ENCODE assay signal across 16 cellular contexts in the genomic region with DNA sequence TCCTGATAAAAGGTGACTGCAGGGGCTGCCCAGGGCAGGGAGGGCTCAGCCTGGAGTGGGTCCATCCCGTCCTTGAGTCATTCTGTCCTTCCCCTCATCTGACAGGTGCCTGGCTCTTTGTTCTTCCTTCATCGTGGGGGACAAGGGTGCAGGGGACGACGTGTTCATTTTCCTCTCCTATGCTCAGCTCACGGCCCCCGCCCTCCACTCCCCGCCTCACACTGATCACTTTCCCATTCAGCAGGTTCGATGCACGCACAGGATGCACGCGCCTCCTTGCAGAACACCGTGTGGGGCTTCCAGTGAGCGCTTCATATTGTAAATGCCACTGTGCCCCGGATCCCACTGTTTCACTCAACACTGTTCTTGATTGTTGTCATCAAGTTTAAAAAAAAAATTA. TPM values are rescaled to one million over a fixed set of nuclear protein-coding genes. Genes with fewer than 3 reads are reported as not detected.
"Had no signal": no experiment of that assay in that cellular context is flagged by ENCODE, and none has a peak within 500 bp of the region (broad histone marks: within the 10 kb centered on the region; RNA-seq: fewer than 3 reads in every experiment).

No MANE protein-coding gene starts in this region.

- H3K9me3 Mint-ChIP-seq: activated CD4-positive, alpha-beta memory T cell treated with anti-CD3 and anti-CD28 coated beads, Interleukin-2, amount 10 ng/mL, durations not matched to agents 7 days and 5 days had no signal

- H3K36me3 ChIP-seq: left ventricle myocardium inferior, right lobe of liver, thyroid gland, uterus had no signal

- H3K9me3 ChIP-seq: right lobe of liver, thyroid gland, uterus had no signal

- H3K4me1 ChIP-seq: left ventricle myocardium inferior, psoas muscle, uterus had no signal

- H3K27ac Mint-ChIP-seq: activated CD4-positive, alpha-beta memory T cell treated with anti-CD3 and anti-CD28 coated beads, Interleukin-2, amount 10 ng/mL, durations not matched to agents 7 days and 5 days; T-helper 17 cell; WTC11 had no signal

- H3K27ac ChIP-seq: left ventricle myocardium inferior, psoas muscle, right lobe of liver, thyroid gland, uterus had no signal

- H3K27me3 ChIP-seq: hepatocyte, right lobe of liver, thyroid gland, uterus had no signal

- ATAC-seq: psoas muscle, right lobe of liver, T-helper 17 cell, WTC11 had no signal

- H2AFZ ChIP-seq: hepatocyte had no signal

- H3K4me3 Mint-ChIP-seq: activated CD4-positive, alpha-beta memory T cell treated with anti-CD3 and anti-CD28 coated beads, Interleukin-2, amount 10 ng/mL, durations not matched to agents 7 days and 5 days; nephron; T-helper 17 cell; WTC11 had no signal

- H3K4me1 Mint-ChIP-seq: activated CD4-positive, alpha-beta memory T cell treated with anti-CD3 and anti-CD28 coated beads, Interleukin-2, amount 10 ng/mL, durations not matched to agents 7 days and 5 days; T-helper 17 cell had no signal

- H3K4me3 ChIP-seq: hepatocyte, left ventricle myocardium inferior, psoas muscle, right lobe of liver, thyroid gland, uterus had no signal

- H3K27me3 Mint-ChIP-seq: activated CD4-positive, alpha-beta memory T cell treated with anti-CD3 and anti-CD28 coated beads, Interleukin-2, amount 10 ng/mL, durations not matched to agents 7 days and 5 days had no signal

- DNase-seq: activated CD4-positive, alpha-beta memory T cell treated with anti-CD3 and anti-CD28 coated beads, Interleukin-2, amount 10 ng/mL, durations not matched to agents 7 days and 5 days; activated CD4-positive, alpha-beta T cell treated with anti-CD3 and anti-CD28 coated beads for 4 hours; activated naive CD4-positive, alpha-beta T cell treated with Interleukin-2 at 50 U/mL for 16 hours; aorta; dermis blood vessel endothelial cell; left ventricle myocardium inferior; mesenchymal stem cell; occipital lobe; psoas muscle; T-helper 17 cell; uterus had no signal

RNA-seq across cellular contexts. Expression of gene SHANK2, which starts 32.7 kb away (rescaled TPM):
- total RNA-seq: activated CD4-positive, alpha-beta memory T cell treated with anti-CD3 and anti-CD28 coated beads, Interleukin-2, amount 10 ng/mL, durations not matched to agents 7 days and 5 days had no signal
